ENCODE assay signal across 2 cellular contexts in genomic region chr4:184795214-184795844, GRCh38.
TF ChIP-seq lines count a peak whose summit lies in the region.

No MANE protein-coding gene starts in this region.

TF ChIP-seq in liver, 16 proteins besides CTCF, POLR2A, EP300 and RAD21:
- TF ChIP-seq SP1 (IDR thresholded peaks at IDR 0.05) (peak; percentile 25), FOXA1 (IDR thresholded peaks at IDR 0.05) (no peak), JUND (IDR thresholded peaks at IDR 0.05) (peak in 1 of 2 donors; percentile 42), YY1 (IDR thresholded peaks at IDR 0.05) (no peak), GABPA (IDR thresholded peaks at IDR 0.05 in 1 of 2, conservative IDR thresholded peaks at IDR 0.05 in 1 of 2) (no peak), RXRA (IDR thresholded peaks at IDR 0.05) (no peak), MAX (IDR thresholded peaks at IDR 0.05) (peak; percentile 17), NR2F2 (IDR thresholded peaks at IDR 0.05) (no peak), HNF4A (conservative IDR thresholded peaks at IDR 0.05) (peak in 1 of 2 donors; percentile 17), EGR1 (IDR thresholded peaks at IDR 0.05; ENCODE audit: low read depth in 2 of 2) (no peak), REST (IDR thresholded peaks at IDR 0.05) (no peak)

TF ChIP-seq in HepG2, 621 proteins besides CTCF, POLR2A, EP300 and RAD21:
- TF ChIP-seq ZNF407 (CRISPR knock-in tag; IDR thresholded peaks at IDR 0.05; ENCODE audit: not compliant biosample characterization), result no peak
- no peak for TF ChIP-seq IKZF4 (CRISPR knock-in tag; IDR thresholded peaks at IDR 0.05; ENCODE audit: borderline replicate concordance, low read depth, not compliant biosample characterization)
- no peak for TF ChIP-seq ISX (CRISPR knock-in tag; conservative IDR thresholded peaks at IDR 0.05)
- TF ChIP-seq ZNF597 (CRISPR knock-in tag; IDR thresholded peaks at IDR 0.05), result no peak
- no peak for TF ChIP-seq MAFK (conservative IDR thresholded peaks at IDR 0.05 in 1 of 2, IDR thresholded peaks at IDR 0.05 in 1 of 2; ENCODE audit: low read length in 2 of 2)
- TF ChIP-seq ZNF850 (CRISPR knock-in tag; conservative IDR thresholded peaks at IDR 0.05), result no peak
- no peak for TF ChIP-seq HDAC6 (IDR thresholded peaks at IDR 0.05; ENCODE audit: low read depth, low read length)
- TF ChIP-seq ZMYM2 (CRISPR knock-in tag; IDR thresholded peaks at IDR 0.05), result no peak
- TF ChIP-seq CHD4 (IDR thresholded peaks at IDR 0.05; ENCODE audit: borderline replicate concordance, low read length), result no peak
